ENCODE assay signal across 8 cellular contexts in the genomic region with DNA sequence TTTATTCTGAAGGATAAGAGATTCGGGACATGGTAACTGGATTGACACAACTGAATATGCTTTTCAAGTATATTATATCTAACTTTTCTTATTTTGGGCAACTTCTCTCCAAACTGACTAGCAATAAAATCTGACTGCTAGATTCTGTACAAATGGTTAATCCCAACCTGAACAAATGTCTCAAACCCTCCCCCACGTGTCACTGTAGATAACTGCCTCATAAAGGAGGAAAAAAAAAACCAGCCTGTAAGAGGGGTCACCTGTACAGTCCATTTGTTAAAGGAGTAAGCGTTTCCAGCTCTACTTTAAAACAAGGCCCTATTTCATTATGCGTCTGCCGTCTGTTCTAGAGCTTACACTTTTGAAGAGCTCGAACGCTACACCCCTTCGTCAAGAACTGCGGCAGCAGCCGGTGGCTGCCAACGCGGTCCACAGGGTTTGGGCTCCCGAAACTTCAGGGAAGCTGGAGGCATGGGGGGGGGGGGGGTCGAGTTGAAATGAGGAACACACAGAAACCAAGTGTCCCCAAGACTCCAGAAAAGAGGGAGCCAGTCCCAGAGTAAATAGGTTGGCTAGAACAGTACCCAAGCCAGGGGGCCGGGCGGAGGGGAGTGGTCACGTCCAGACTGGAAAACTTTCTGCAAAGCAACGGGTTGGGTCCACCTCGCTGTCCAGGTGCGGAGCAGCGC. TPM values are rescaled to one million over a fixed set of nuclear protein-coding genes. Genes with fewer than 3 reads are reported as not detected.
A peak's percentile ranks its signal among the peaks of the same experiment; 100 is the strongest.
DNase-seq lines count a peak whose midpoint lies in the region; ATAC-seq, FAIRE-seq and TF ChIP-seq lines count a peak whose summit lies in the region.

No MANE protein-coding gene starts in this region.

- no peaks in the 10 kb centered on the region for H3K9me3 Mint-ChIP-seq in astrocyte (ENCODE audit: unreplicated experiment)

- H3K79me2 ChIP-seq in astrocyte (ENCODE audit: insufficient read depth, low read length) (peaks cover 52% of the 10 kb centered on the region), smooth muscle cell (ENCODE audit: low read depth) (peaks cover 58% of the 10 kb centered on the region)

- peaks cover 42% of the 10 kb centered on the region for H3K4me1 Mint-ChIP-seq in astrocyte (ENCODE audit: low read depth, unreplicated experiment)

- H3K36me3 ChIP-seq in astrocyte (ENCODE audit: insufficient read depth, low read length) (no peaks in the 10 kb centered on the region), smooth muscle cell (ENCODE audit: low read depth) (peaks cover 4% of the 10 kb centered on the region)

- no peak for TF ChIP-seq POLR2A in GM12892 (IDR thresholded peaks at IDR 0.05; ENCODE audit: low read depth, low read length)

- H4K20me1 ChIP-seq in astrocyte (ENCODE audit: insufficient read depth, low read length) (peaks cover 5% of the 10 kb centered on the region), smooth muscle cell (ENCODE audit: low read depth) (peaks cover 12% of the 10 kb centered on the region)

- H3K36me3 Mint-ChIP-seq in astrocyte (ENCODE audit: low read depth, unreplicated experiment), result no peaks in the 10 kb centered on the region

- H2AFZ ChIP-seq in astrocyte (ENCODE audit: low read depth, low read length) (peak overlapping the region; percentile 96), smooth muscle cell (ENCODE audit: low read depth) (peak overlapping the region; percentile 84)

- H3K27ac Mint-ChIP-seq in astrocyte (ENCODE audit: unreplicated experiment), result peak overlapping the region; percentile 77

- H3K27me3 ChIP-seq in astrocyte (ENCODE audit: insufficient read depth, low read length) (no peaks in the 10 kb centered on the region), smooth muscle cell (ENCODE audit: low read depth) (no peaks in the 10 kb centered on the region)

- H3K9me3 ChIP-seq in astrocyte (ENCODE audit: insufficient read depth, low read depth, low read length) (no peaks in the 10 kb centered on the region), iPS-18c (ENCODE audit: control insufficient read depth, insufficient read depth, low read length) (no peaks in the 10 kb centered on the region), smooth muscle cell (replicated peaks; ENCODE audit: low read depth) (no peaks in the 10 kb centered on the region)

- peaks cover 45% of the 10 kb centered on the region for H3K4me1 ChIP-seq in astrocyte (ENCODE audit: insufficient read depth, low read length)
- H3K4me1 ChIP-seq in smooth muscle cell (ENCODE audit: low read depth), result peaks cover 25% of the 10 kb centered on the region

- H3K27me3 Mint-ChIP-seq in astrocyte (ENCODE audit: low read depth, unreplicated experiment), result no peaks in the 10 kb centered on the region

- peak overlapping the region; percentile 99 for H3K27ac ChIP-seq in astrocyte (ENCODE audit: low read depth, low read length)
- peak overlapping the region; percentile 84 for H3K27ac ChIP-seq in smooth muscle cell (ENCODE audit: low read depth)

- peak overlapping the region; percentile 87 for H3K4me3 ChIP-seq in astrocyte (ENCODE audit: insufficient read depth, low read depth, low read length)
- peak overlapping the region; percentile 81 for H3K4me3 ChIP-seq in iPS-18c (ENCODE audit: insufficient read depth, low read depth, low read length)
- H3K4me3 ChIP-seq in smooth muscle cell, result peak overlapping the region; percentile 79

- TF ChIP-seq CTCF in astrocyte (IDR thresholded peaks at IDR 0.05; ENCODE audit: insufficient read depth, low read depth, low read length) (no peak), smooth muscle cell (IDR thresholded peaks at IDR 0.05; ENCODE audit: borderline replicate concordance, insufficient read depth, poor library complexity, severe bottlenecking) (no peak)

- H3K4me2 ChIP-seq in astrocyte (ENCODE audit: low read length) (peak overlapping the region; percentile 89), smooth muscle cell (peak overlapping the region; percentile 92)

- WGBS in smooth muscle cell (ENCODE audit: low lambda C conversion rate), result 6% methylated on average over 21 of the region's 21 CpGs

- DNase-seq in activated CD4-positive, CD25-positive, alpha-beta regulatory T cell treated with anti-CD3 and anti-CD28 coated beads, Interleukin-2, amount 50 U/mL, for 72 hours, result no peak
- DNase-seq in NCI-H1092 (lab: John Stamatoyannopoulos, UW) (peak; percentile 36), astrocyte (ENCODE audit: low read depth) (no peak), smooth muscle cell (lab: John Stamatoyannopoulos, UW; ENCODE audit: unreplicated experiment) (no peak), GM12892 (ENCODE audit: insufficient read length) (no peak)

- peak; percentile 59 to 63 for ATAC-seq in activated CD4-positive, CD25-positive, alpha-beta regulatory T cell treated with anti-CD3 and anti-CD28 coated beads, Interleukin-2, amount 50 U/mL, for 24 hours
- ATAC-seq in HG02642 (IDR thresholded peaks at IDR 0.05; ENCODE audit: poor library complexity, unreplicated experiment), result peak; percentile 64

- H3K9ac ChIP-seq in astrocyte (ENCODE audit: low read length), result peak overlapping the region; percentile 98
- H3K9ac ChIP-seq in smooth muscle cell (ENCODE audit: low read depth), result peak overlapping the region; percentile 95

- no peak for FAIRE-seq in astrocyte (lab: Jason Lieb, UNC)
- no peak for FAIRE-seq in GM12892 (lab: Jason Lieb, UNC)

- no peaks in the 10 kb centered on the region for H3F3A ChIP-seq in smooth muscle cell (ENCODE audit: low read depth)

- H3K4me3 Mint-ChIP-seq in astrocyte (ENCODE audit: unreplicated experiment), result peak overlapping the region; percentile 84

RNA-seq across cellular contexts. Expression of a gene that starts 0.5 kb away (rescaled TPM):
- total RNA-seq in astrocyte (53.4 and 57.1 TPM in 2 replicates), smooth muscle cell (44.3 and 71.3 TPM in 2 replicates)
- 18.4 and 24.3 TPM in 2 replicates for polyA plus RNA-seq in smooth muscle cell
- 23.5 TPM for polyA plus RNA-seq in GM12892 (2012; ENCODE audit: missing spikeins)

RNA-seq across cellular contexts. Expression of a gene that starts 0.6 kb away (rescaled TPM):
- total RNA-seq in astrocyte, result 6.3 and 6.7 TPM in 2 replicates
- total RNA-seq in smooth muscle cell, result 12.0 and 14.0 TPM in 2 replicates
- 5.1 and 5.8 TPM in 2 replicates for polyA plus RNA-seq in smooth muscle cell
- polyA plus RNA-seq in GM12892 (2012; ENCODE audit: missing spikeins), result 11.2 TPM

RNA-seq across cellular contexts. Expression of a gene that starts 16.8 kb away (rescaled TPM):
- total RNA-seq in astrocyte (48.0 and 54.9 TPM in 2 replicates), smooth muscle cell (135 and 163 TPM in 2 replicates)
- polyA plus RNA-seq in smooth muscle cell, result 36.3 and 39.2 TPM in 2 replicates
- polyA plus RNA-seq in GM12892 (2012; ENCODE audit: missing spikeins), result 22.3 TPM
